ENCODE assay signal across 10 cellular contexts in genomic region chr1:153288634-153289275, GRCh38. TPM values are rescaled to one million over a fixed set of nuclear protein-coding genes. Genes with fewer than 3 reads are reported as not detected.
DNase-seq lines count a peak whose midpoint lies in the region; ATAC-seq and TF ChIP-seq lines count a peak whose summit lies in the region.
"Had no signal": no experiment of that assay in that cellular context is flagged by ENCODE, and none has a peak within 500 bp of the region (broad histone marks: within the 10 kb centered on the region; RNA-seq: fewer than 3 reads in every experiment).

No MANE protein-coding gene starts in this region.

- H3K27ac Mint-ChIP-seq in activated naive CD8-positive, alpha-beta T cell treated with anti-CD3 and anti-CD28 coated beads for 36 hours: no peak overlapping the region
- H3K27ac Mint-ChIP-seq in natural killer cell treated with Interleukin-12 subunit alpha and Interleukin-12 subunit beta and Interleukin-15 and Interleukin-18, amount 100 ng/mL, for 72 hours: no peak overlapping the region

- no peak overlapping the region for H3K4me3 Mint-ChIP-seq in activated naive CD8-positive, alpha-beta T cell treated with anti-CD3 and anti-CD28 coated beads for 36 hours
- H3K4me3 Mint-ChIP-seq in natural killer cell treated with Interleukin-12 subunit alpha and Interleukin-12 subunit beta and Interleukin-15 and Interleukin-18, amount 100 ng/mL, for 72 hours: no peak overlapping the region

- H3K27ac ChIP-seq in aorta (ENCODE audit: low read depth in 1 of 2, low read length in 2 of 2): no peak overlapping the region
- H3K27ac ChIP-seq in thyroid gland: no peak overlapping the region

- no peaks in the 10 kb centered on the region for H3K36me3 ChIP-seq in aorta (ENCODE audit: control insufficient read depth in 1 of 2, insufficient read depth in 2 of 2, low read length in 1 of 2)
- no peaks in the 10 kb centered on the region for H3K36me3 ChIP-seq in thyroid gland

- H3K4me1 Mint-ChIP-seq in activated naive CD8-positive, alpha-beta T cell treated with anti-CD3 and anti-CD28 coated beads for 36 hours: peaks cover 6% of the 10 kb centered on the region
- peaks cover 4 to 5% of the 10 kb centered on the region in 2 donors for H3K4me1 Mint-ChIP-seq in natural killer cell treated with Interleukin-12 subunit alpha and Interleukin-12 subunit beta and Interleukin-15 and Interleukin-18, amount 100 ng/mL, for 72 hours (ENCODE audit: low read depth in 2 of 2)

- ATAC-seq in natural killer cell treated with Interleukin-12 subunit alpha and Interleukin-12 subunit beta and Interleukin-15 and Interleukin-18, amount 100 ng/mL, for 72 hours: peak; percentile 41 to 49
- ATAC-seq in HG03571 (IDR thresholded peaks at IDR 0.05; ENCODE audit: unreplicated experiment): no peak
- no peak for ATAC-seq in aorta (ENCODE audit: low FRiP score)

- H3K36me3 Mint-ChIP-seq in activated naive CD8-positive, alpha-beta T cell treated with anti-CD3 and anti-CD28 coated beads for 36 hours: no peaks in the 10 kb centered on the region
- H3K36me3 Mint-ChIP-seq in natural killer cell treated with Interleukin-12 subunit alpha and Interleukin-12 subunit beta and Interleukin-15 and Interleukin-18, amount 100 ng/mL, for 72 hours: no peaks in the 10 kb centered on the region

- no peaks in the 10 kb centered on the region for H3K9me3 ChIP-seq in aorta (ENCODE audit: control insufficient read depth, low read length)
- H3K9me3 ChIP-seq in thyroid gland: no peaks in the 10 kb centered on the region

- H3K9me3 Mint-ChIP-seq in activated naive CD8-positive, alpha-beta T cell treated with anti-CD3 and anti-CD28 coated beads for 36 hours: no peaks in the 10 kb centered on the region
- no peaks in the 10 kb centered on the region for H3K9me3 Mint-ChIP-seq in natural killer cell treated with Interleukin-12 subunit alpha and Interleukin-12 subunit beta and Interleukin-15 and Interleukin-18, amount 100 ng/mL, for 72 hours

- peak in 1 of 6 experiments; percentile 18 for TF ChIP-seq CTCF in thyroid gland (IDR thresholded peaks at IDR 0.05)

- intact Hi-C loops in aorta (cut with DNase I) (no loop called here), thyroid gland (cut with DNase I) (no loop called here)

- peaks cover 14% of the 10 kb centered on the region for H3K27me3 Mint-ChIP-seq in activated naive CD8-positive, alpha-beta T cell treated with anti-CD3 and anti-CD28 coated beads for 36 hours
- H3K27me3 Mint-ChIP-seq in natural killer cell treated with Interleukin-12 subunit alpha and Interleukin-12 subunit beta and Interleukin-15 and Interleukin-18, amount 100 ng/mL, for 72 hours: peaks cover 8 to 14% of the 10 kb centered on the region in 2 donors

- H3K4me1 ChIP-seq in aorta (ENCODE audit: control insufficient read depth in 1 of 2, insufficient read depth in 2 of 2, low read length in 2 of 2): no peaks in the 10 kb centered on the region
- H3K4me1 ChIP-seq in thyroid gland: no peaks in the 10 kb centered on the region

- WGBS in aorta, 2 donors: 48 to 52% methylated on average over 11 of the region's 11 CpGs
- whole genome bisulfite sequencing in thyroid gland, 2 donors: 74 to 81% methylated on average over 9 to 10 of the region's 11 CpGs

- DNase-seq in EH (ENCODE audit: low read depth): peak; percentile 1
- DNase-seq in HT-29 (ENCODE audit: low spot score): peak; percentile 48
- peak; percentile 34 for DNase-seq in activated naive CD8-positive, alpha-beta T cell treated with anti-CD3 and anti-CD28 coated beads for 36 hours
- DNase-seq in natural killer cell treated with Interleukin-12 subunit alpha and Interleukin-12 subunit beta and Interleukin-15 and Interleukin-18, amount 100 ng/mL, for 72 hours (ENCODE audit: low spot score): no peak
- no peak for DNase-seq in NCI-H1092 treated with DMSO at 0.1 percent for 48 hours (lab: John Stamatoyannopoulos, UW)
- DNase-seq in aorta: no peak
- DNase-seq in thyroid gland: no peak
- DNase-seq: Right ventricle myocardium superior had no signal

- H3K27me3 ChIP-seq in aorta (ENCODE audit: control insufficient read depth in 1 of 2, insufficient read depth in 2 of 2, low read length in 1 of 2): no peaks in the 10 kb centered on the region
- no peaks in the 10 kb centered on the region for H3K27me3 ChIP-seq in thyroid gland

- H3K4me3 ChIP-seq in aorta (ENCODE audit: low read length in 2 of 2) (no peak overlapping the region), thyroid gland (replicated peaks in 1 of 3) (no peak overlapping the region)

- TF ChIP-seq POLR2A in thyroid gland (IDR thresholded peaks at IDR 0.05): no peak

RNA-seq across cellular contexts. Expression of gene PGLYRP3, which starts 24.0 kb away (rescaled TPM):
- total RNA-seq in HT-29 (2014; rRNA removed; shearing (Covaris generic)): not detected in 2 replicates
- total RNA-seq in activated naive CD8-positive, alpha-beta T cell treated with anti-CD3 and anti-CD28 coated beads for 36 hours: not detected
- not detected for total RNA-seq in natural killer cell treated with Interleukin-12 subunit alpha and Interleukin-12 subunit beta and Interleukin-15 and Interleukin-18, amount 100 ng/mL, for 72 hours
- total RNA-seq in aorta (not detected), thyroid gland (not detected)
- not detected for polyA plus RNA-seq in aorta
- total RNA-seq: Right ventricle myocardium superior, urinary bladder had no signal
- polyA plus RNA-seq: urinary bladder had no signal

RNA-seq across cellular contexts. Expression of gene LORICRIN, which starts 29.3 kb away (rescaled TPM):
- total RNA-seq in HT-29 (2014; rRNA removed; shearing (Covaris generic)): not detected in 2 replicates
- total RNA-seq in activated naive CD8-positive, alpha-beta T cell treated with anti-CD3 and anti-CD28 coated beads for 36 hours: not detected
- total RNA-seq in natural killer cell treated with Interleukin-12 subunit alpha and Interleukin-12 subunit beta and Interleukin-15 and Interleukin-18, amount 100 ng/mL, for 72 hours: not detected
- not detected for total RNA-seq in aorta
- not detected for polyA plus RNA-seq in aorta
- not detected for total RNA-seq in thyroid gland
- total RNA-seq: Right ventricle myocardium superior, urinary bladder had no signal
- polyA plus RNA-seq: urinary bladder had no signal

RNA-seq across cellular contexts. Expression of gene PGLYRP4, which starts 59.9 kb away (rescaled TPM):
- not detected in 2 replicates for total RNA-seq in HT-29 (2014; rRNA removed; shearing (Covaris generic))
- total RNA-seq in activated naive CD8-positive, alpha-beta T cell treated with anti-CD3 and anti-CD28 coated beads for 36 hours: not detected
- not detected for total RNA-seq in natural killer cell treated with Interleukin-12 subunit alpha and Interleukin-12 subunit beta and Interleukin-15 and Interleukin-18, amount 100 ng/mL, for 72 hours
- total RNA-seq in aorta: not detected
- polyA plus RNA-seq in aorta: not detected
- not detected for total RNA-seq in thyroid gland
- total RNA-seq: Right ventricle myocardium superior, urinary bladder had no signal

Comparison
In these comparisons a context has a peak if more than half of its experiments do, and no peak if none do; other contexts are left out.
1. DNase-seq: peak in EH (single experiment), HT-29 (single experiment) and activated naive CD8-positive, alpha-beta T cell treated with anti-CD3 and anti-CD28 coated beads for 36 hours (single experiment); none in natural killer cell treated with Interleukin-12 subunit alpha and Interleukin-12 subunit beta and Interleukin-15 and Interleukin-18, amount 100 ng/mL, for 72 hours (single experiment), NCI-H1092 treated with DMSO at 0.1 percent for 48 hours (single experiment), aorta (0 of 2) and thyroid gland (0 of 2).
2. ATAC-seq: peak in natural killer cell treated with Interleukin-12 subunit alpha and Interleukin-12 subunit beta and Interleukin-15 and Interleukin-18, amount 100 ng/mL, for 72 hours (2 of 2); none in HG03571 (single experiment) and aorta (single experiment).